Comparison of ENCODE assay signal across 28 cellular contexts in genomic region chr20:49455691-49456090, GRCh38. TPM values are rescaled to one million over a fixed set of nuclear protein-coding genes. Genes with fewer than 3 reads are reported as not detected.
"Had no signal": no experiment of that assay in that cellular context is flagged by ENCODE, and none has a peak within 500 bp of the region (broad histone marks: within the 10 kb centered on the region; RNA-seq: fewer than 3 reads in every experiment).

No MANE protein-coding gene starts in this region.

- ATAC-seq: effector memory CD8-positive, alpha-beta T cell; esophagus mucosa; gastrocnemius medialis; heart right ventricle; left colon; left lung; left ventricle myocardium superior; lower lobe of right lung; mucosa of descending colon; naive thymus-derived CD8-positive, alpha-beta T cell had no signal

- DNase-seq: colonic mucosa; cortex of kidney; effector CD8-positive, alpha-beta T cell; effector memory CD8-positive, alpha-beta T cell; endodermal cell; erythroblast; esophagus squamous epithelium; foreskin fibroblast; foreskin melanocyte; gastrocnemius medialis; glutamatergic neuron; head of caudate nucleus; heart right ventricle; hypothalamus; immature natural killer cell; islet precursor cell; kidney glomerular epithelial cell; left colon; left lung; left ventricle myocardium superior; lower lobe of right lung; mesenchymal stem cell; mucosa of descending colon; naive B cell; naive thymus-derived CD8-positive, alpha-beta T cell had no signal

RNA-seq across cellular contexts. Expression of gene KCNB1, which starts 26.8 kb away (rescaled TPM):
- total RNA-seq: dermis microvascular lymphatic vessel endothelial cell, glomerular endothelial cell had no signal
